Comparison of ENCODE assay signal across 13 cellular contexts in genomic region chr10:121988361-121989324, GRCh38. TPM values are rescaled to one million over a fixed set of nuclear protein-coding genes. Genes with fewer than 3 reads are reported as not detected.
A peak's percentile ranks its signal among the peaks of the same experiment; 100 is the strongest.
DNase-seq lines count a peak whose midpoint lies in the region; ATAC-seq, FAIRE-seq and TF ChIP-seq lines count a peak whose summit lies in the region.
"Had no signal": no experiment of that assay in that cellular context is flagged by ENCODE, and none has a peak within 500 bp of the region (broad histone marks: within the 10 kb centered on the region; RNA-seq: fewer than 3 reads in every experiment).

TACC2 (plus strand) TSS chr10:121989163; CDS start chr10:122021982, 32,819 bp downstream.

- H3K36me3 Mint-ChIP-seq in Caco-2 (ENCODE audit: insufficient read depth, unreplicated experiment), result no peaks in the 10 kb centered on the region
- H3K36me3 Mint-ChIP-seq in naive thymus-derived CD4-positive, alpha-beta T cell, result peaks cover 0 to 10% (median 4%) of the 10 kb centered on the region in 5 donors

- peak in 1 of 4 donors; percentile 66 for ATAC-seq in heart left ventricle
- no peak for ATAC-seq in pancreas
- no peak for ATAC-seq in HG03175 (IDR thresholded peaks at IDR 0.05; ENCODE audit: unreplicated experiment)
- ATAC-seq in naive thymus-derived CD4-positive, alpha-beta T cell, result no peak

- no peak within 1 kb of the TSS for H3K27ac ChIP-seq in adrenal gland
- H3K27ac ChIP-seq in heart left ventricle, result peak within 1 kb of the TSS in 8 of 12 donors; percentile 2 to 85 (median 46)
- no peak within 1 kb of the TSS for H3K27ac ChIP-seq in pancreas
- H3K27ac ChIP-seq in naive thymus-derived CD4-positive, alpha-beta T cell (ENCODE audit: low read depth, low read length), result no peak within 1 kb of the TSS
- H3K27ac ChIP-seq: C4-2B had no signal

- DNase-seq in Caco-2, result peak; percentile 46 to 54
- DNase-seq in adrenal gland, result no peak
- DNase-seq in heart left ventricle, result no peak
- no peak for DNase-seq in pancreas
- no peak for DNase-seq in activated CD4-positive, CD25-positive, alpha-beta regulatory T cell treated with anti-CD3 and anti-CD28 coated beads, Interleukin-2, amount 50 U/mL, for 72 hours
- DNase-seq in NCI-H187 treated with DMSO at 0.1 percent for 48 hours (lab: John Stamatoyannopoulos, UW), result no peak
- no peak for DNase-seq in naive thymus-derived CD4-positive, alpha-beta T cell
- DNase-seq: NCI-H2081; stimulated activated CD4-positive, alpha-beta T cell treated with anti-CD3 and anti-CD28 coated beads, Interleukin-2, amount 100 ng/mL, for 24 hours had no signal

- peaks cover 18% of the 10 kb centered on the region for H3K9me3 Mint-ChIP-seq in Caco-2 (ENCODE audit: unreplicated experiment)
- peaks cover 11 to 42% (median 18%) of the 10 kb centered on the region in 11 donors for H3K9me3 Mint-ChIP-seq in naive thymus-derived CD4-positive, alpha-beta T cell

- no peak within 1 kb of the TSS for H3K4me3 Mint-ChIP-seq in Caco-2 (ENCODE audit: unreplicated experiment)
- H3K4me3 Mint-ChIP-seq in naive thymus-derived CD4-positive, alpha-beta T cell, result no peak within 1 kb of the TSS
- H3K4me3 Mint-ChIP-seq: dendritic cell treated with granulocyte-macrophage colony-stimulating factor and Interleukin-4, amounts not matched to agents 40 ng/mL and 50 ng/mL, for 4 days had no signal

- H3K9me3 ChIP-seq in Caco-2, result peaks cover 13% of the 10 kb centered on the region
- H3K9me3 ChIP-seq in adrenal gland (replicated peaks in 1 of 3), result no peaks in the 10 kb centered on the region
- H3K9me3 ChIP-seq in heart left ventricle, result peaks cover 0 to 17% (median 7%) of the 10 kb centered on the region in 12 donors
- H3K9me3 ChIP-seq in pancreas, result no peaks in the 10 kb centered on the region
- H3K9me3 ChIP-seq in naive thymus-derived CD4-positive, alpha-beta T cell (ENCODE audit: control insufficient read depth in 2 of 3, low read length in 3 of 3), result peaks cover 0 to 10% (median 0%) of the 10 kb centered on the region in 3 experiments

- peaks cover 1% of the 10 kb centered on the region for H3K4me1 Mint-ChIP-seq in Caco-2 (ENCODE audit: low read depth, unreplicated experiment)
- peaks cover 0 to 4% (median 0%) of the 10 kb centered on the region in 7 donors for H3K4me1 Mint-ChIP-seq in naive thymus-derived CD4-positive, alpha-beta T cell

- CTCF ChIA-PET in Caco-2 (lab: Charles Lee), result no interaction called here
- CTCF ChIA-PET in naive thymus-derived CD4-positive, alpha-beta T cell (lab: Charles Lee), result no interaction called here

- no peak for TF ChIP-seq POLR2A in adrenal gland (IDR thresholded peaks at IDR 0.05)
- no peak for TF ChIP-seq POLR2A in heart left ventricle (IDR thresholded peaks at IDR 0.05)

- POLR2A ChIA-PET in Caco-2 (lab: Charles Lee), result interaction anchor here (0.6 kb wide), 1 partner anchor 119 kb away, joined by 3 read pairs; no protein-coding TSS in a partner anchor
- POLR2A ChIA-PET in naive thymus-derived CD4-positive, alpha-beta T cell (lab: Charles Lee), result no interaction called here

- BruUV-seq in Caco-2 (replicated peaks; lab: Mats Ljungman, UMichigan), result no TSS peak

- H3K4me3 ChIP-seq in Caco-2 (ENCODE audit: low read depth, low read length) (no peak within 1 kb of the TSS), adrenal gland (no peak within 1 kb of the TSS), heart left ventricle (no peak within 1 kb of the TSS), pancreas (no peak within 1 kb of the TSS)
- no peak within 1 kb of the TSS for H3K4me3 ChIP-seq in naive thymus-derived CD4-positive, alpha-beta T cell (ENCODE audit: low read length)

- H3K27me3 ChIP-seq in Caco-2 (replicated peaks; ENCODE audit: control insufficient read depth, insufficient read depth, low read length), result no peaks in the 10 kb centered on the region
- no peaks in the 10 kb centered on the region for H3K27me3 ChIP-seq in adrenal gland
- no peaks in the 10 kb centered on the region for H3K27me3 ChIP-seq in heart left ventricle
- no peaks in the 10 kb centered on the region for H3K27me3 ChIP-seq in pancreas
- no peaks in the 10 kb centered on the region for H3K27me3 ChIP-seq in naive thymus-derived CD4-positive, alpha-beta T cell (ENCODE audit: control insufficient read depth in 2 of 2, insufficient read depth in 2 of 2, low read length in 2 of 2)

- H3K36me3 ChIP-seq in Caco-2 (ENCODE audit: control insufficient read depth, insufficient read depth, low read length) (no peaks in the 10 kb centered on the region; the same call in 1 of the 2 replicates), adrenal gland (replicated peaks in 1 of 2) (no peaks in the 10 kb centered on the region), heart left ventricle (no peaks in the 10 kb centered on the region), pancreas (no peaks in the 10 kb centered on the region)
- H3K36me3 ChIP-seq in naive thymus-derived CD4-positive, alpha-beta T cell (ENCODE audit: control insufficient read depth in 2 of 3, insufficient read depth in 3 of 3, low read length in 3 of 3), result no peaks in the 10 kb centered on the region

- H3K27me3 Mint-ChIP-seq in Caco-2 (ENCODE audit: insufficient read depth, unreplicated experiment), result no peaks in the 10 kb centered on the region
- H3K27me3 Mint-ChIP-seq in naive thymus-derived CD4-positive, alpha-beta T cell, result peaks cover 2 to 32% (median 24%) of the 10 kb centered on the region in 5 donors

- 80 to 89% (median 87%) methylated on average over 15 of the region's 15 CpGs for WGBS in adrenal gland, 4 donors
- 78 to 89% (median 86%) methylated on average over 15 of the region's 15 CpGs for WGBS in heart left ventricle, 4 donors
- WGBS in pancreas, 2 donors, result 86 to 89% methylated on average over 15 of the region's 15 CpGs

- TF ChIP-seq CTCF in Caco-2 (IDR thresholded peaks at IDR 0.05; ENCODE audit: insufficient read depth in 1 of 2, low read depth in 1 of 2, low read length in 1 of 2, severe bottlenecking in 1 of 2, unreplicated experiment in 1 of 2) (no peak), adrenal gland (IDR thresholded peaks at IDR 0.05) (no peak), heart left ventricle (IDR thresholded peaks at IDR 0.05) (no peak), pancreas (IDR thresholded peaks at IDR 0.05) (no peak)

- H3K27ac Mint-ChIP-seq in Caco-2 (ENCODE audit: unreplicated experiment), result no peak within 1 kb of the TSS
- H3K27ac Mint-ChIP-seq in naive thymus-derived CD4-positive, alpha-beta T cell, result no peak within 1 kb of the TSS
- H3K27ac Mint-ChIP-seq: dendritic cell treated with granulocyte-macrophage colony-stimulating factor and Interleukin-4, amounts not matched to agents 40 ng/mL and 50 ng/mL, for 4 days had no signal

- peaks cover 15% of the 10 kb centered on the region for H3K4me1 ChIP-seq in Caco-2
- H3K4me1 ChIP-seq in adrenal gland (replicated peaks in 1 of 2), result no peaks in the 10 kb centered on the region
- peaks cover 0 to 16% (median 10%) of the 10 kb centered on the region in 12 donors for H3K4me1 ChIP-seq in heart left ventricle
- H3K4me1 ChIP-seq in pancreas, result peaks cover 6 to 13% (median 12%) of the 10 kb centered on the region in 3 donors
- H3K4me1 ChIP-seq in naive thymus-derived CD4-positive, alpha-beta T cell (ENCODE audit: control insufficient read depth in 2 of 2, insufficient read depth in 2 of 2, low read length in 2 of 2), result no peaks in the 10 kb centered on the region

- FAIRE-seq in pancreas (lab: Jason Lieb, UNC), result no peak
- FAIRE-seq: GM12892 had no signal

- intact Hi-C loops in Caco-2 (cut with micrococcal nuclease; ENCODE audit: unreplicated experiment) (no loop called here), adrenal gland (cut with DNase I) (no loop called here), heart left ventricle (cut with DNase I) (loop anchor here in 1 of 10 donors (5.0 kb wide), 1 partner anchor 49 kb away; no protein-coding TSS in a partner anchor), pancreas (cut with DNase I) (no loop called here)
- intact Hi-C loops in naive thymus-derived CD4-positive, alpha-beta T cell (cut with micrococcal nuclease), result no loop called here

RNA-seq across cellular contexts. Expression of gene TACC2, which starts in this region (rescaled TPM):
- total RNA-seq in Caco-2 (2022), result 98.5 and 117 TPM in 2 replicates
- 10 to 100 TPM; 11.4 to 27.8 (median 25.1) TPM for total RNA-seq in adrenal gland
- 10 to 100 TPM; 28.9 to 45.7 (median 42.0) TPM for polyA plus RNA-seq in adrenal gland
- 100 to 1,000 TPM; 225 to 456 (median 334) TPM for total RNA-seq in heart left ventricle
- polyA plus RNA-seq in heart left ventricle, result 100 to 1,000 TPM in 1 of 2 donors, 10 to 100 TPM in 1; 96.7 to 239 TPM
- 10 to 100 TPM; 17.9 to 25.1 (median 21.8) TPM for total RNA-seq in pancreas
- polyA plus RNA-seq in pancreas, result 10 to 100 TPM; 27.0 to 43.6 TPM
- total RNA-seq in naive thymus-derived CD4-positive, alpha-beta T cell, result under 1 TPM in 1 of 5 experiments, not detected in 4; 0.16 TPM
- not detected for polyA plus RNA-seq in naive thymus-derived CD4-positive, alpha-beta T cell

Comparison
In these comparisons a context has a peak if more than half of its experiments do, and no peak if none do; other contexts are left out.
1. RNA of gene TACC2 (total RNA-seq): 225 to 456 TPM in heart left ventricle, 98.5 to 117 TPM in Caco-2, 11.4 to 27.8 TPM in adrenal gland and 17.9 to 25.1 TPM in pancreas; 0.16 TPM in naive thymus-derived CD4-positive, alpha-beta T cell; every median in the first group is over 10 times any median in the second.
2. RNA of gene TACC2 (polyA plus RNA-seq): 96.7 to 239 TPM in heart left ventricle, 27.0 to 43.6 TPM in pancreas and 28.9 to 45.7 TPM in adrenal gland; not detected in naive thymus-derived CD4-positive, alpha-beta T cell; every median in the first group is over 10 times any median in the second.
3. DNase-seq: peak in Caco-2 (2 of 2); none in adrenal gland (0 of 7), heart left ventricle (0 of 5), pancreas (0 of 6), activated CD4-positive, CD25-positive, alpha-beta regulatory T cell treated with anti-CD3 and anti-CD28 coated beads, Interleukin-2, amount 50 U/mL, for 72 hours (single experiment), NCI-H187 treated with DMSO at 0.1 percent for 48 hours (single experiment) and naive thymus-derived CD4-positive, alpha-beta T cell (0 of 9).
4. H3K27ac ChIP-seq: peak in heart left ventricle (8 of 12); none in adrenal gland (0 of 5), pancreas (0 of 4) and naive thymus-derived CD4-positive, alpha-beta T cell (single experiment).